Comparison of ENCODE assay signal across 31 cellular contexts in genomic region chr10:60865198-60865783, GRCh38.
"Had no signal": no experiment of that assay in that cellular context is flagged by ENCODE, and none has a peak within 500 bp of the region (broad histone marks: within the 10 kb centered on the region; RNA-seq: fewer than 3 reads in every experiment).

No MANE protein-coding gene starts in this region.

- H3K4me3 Mint-ChIP-seq: naive B cell; naive thymus-derived CD8-positive, alpha-beta T cell; natural killer cell treated with Interleukin-12 subunit alpha and Interleukin-12 subunit beta and Interleukin-15 and Interleukin-18, amount 100 ng/mL, for 72 hours; nephron progenitor cell; neural crest cell; stimulated activated memory B cell treated with anti-CD40 and anti-IgM and Interleukin-4, amounts not matched to agents 10 μg/mL and 1 μg/mL and 100 μg/mL, for 72 hours; type B pancreatic cell had no signal

- H3K27me3 Mint-ChIP-seq: naive B cell, type B pancreatic cell had no signal

- H3K27ac Mint-ChIP-seq: naive B cell; naive thymus-derived CD8-positive, alpha-beta T cell; natural killer cell treated with Interleukin-12 subunit alpha and Interleukin-12 subunit beta and Interleukin-15 and Interleukin-18, amount 100 ng/mL, for 72 hours; nephron progenitor cell; stimulated activated memory B cell treated with anti-CD40 and anti-IgM and Interleukin-4, amounts not matched to agents 10 μg/mL and 1 μg/mL and 100 μg/mL, for 72 hours; type B pancreatic cell had no signal

- DNase-seq: naive B cell; naive thymus-derived CD8-positive, alpha-beta T cell; nephron progenitor cell; nucleus accumbens; pancreas; right cardiac atrium; right lobe of liver; sigmoid colon; spleen; stimulated activated CD4-positive, alpha-beta T cell treated with anti-CD3 and anti-CD28 coated beads, Interleukin-12 subunit alpha, Interleukin-12 subunit beta, amount 100 ng/mL, for 4 hours; stimulated activated CD4-positive, alpha-beta T cell treated with anti-CD3 and anti-CD28 coated beads, Interleukin-1b, Interleukin-23, amount 100 ng/mL, for 48 hours; stimulated activated CD4-positive, alpha-beta T cell treated with anti-CD3 and anti-CD28 coated beads, Interleukin-4, amount 100 ng/mL, for 1 hour; stimulated activated CD4-positive, alpha-beta T cell treated with anti-CD3 and anti-CD28 coated beads, Interleukin-4, amount 100 ng/mL, for 4 hours; stimulated activated CD8-positive, alpha-beta memory T cell treated with anti-CD3 and anti-CD28 coated beads, Interleukin-4, amount 100 ng/mL, for 48 hours; stimulated activated naive CD4-positive, alpha-beta T cell; stimulated activated naive CD8-positive, alpha-beta T cell treated with anti-CD3 and anti-CD28 coated beads, Interleukin-15, Interleukin-2, amounts not matched to agents 100 U/mL and 50 U/mL, for 24 hours; substantia nigra; testis; tibial artery; transverse colon; upper lobe of right lung; uterus had no signal

- H3K36me3 ChIP-seq: neutrophil, pancreas, prostate gland, right lobe of liver, suprapubic skin, transverse colon, upper lobe of right lung, uterus had no signal

- H3K4me1 ChIP-seq: pancreas, prostate gland, right lobe of liver, sigmoid colon, spleen, suprapubic skin, testis, tibial artery, transverse colon, upper lobe of right lung, uterus had no signal

- ATAC-seq: naive thymus-derived CD8-positive, alpha-beta T cell; natural killer cell treated with Interleukin-12 subunit alpha and Interleukin-12 subunit beta and Interleukin-15 and Interleukin-18, amount 100 ng/mL, for 72 hours; pancreas; right cardiac atrium; right lobe of liver; stimulated activated memory B cell treated with anti-CD40 and anti-IgM and Interleukin-4, amounts not matched to agents 10 μg/mL and 1 μg/mL and 100 μg/mL, for 72 hours; stimulated activated naive CD8-positive, alpha-beta T cell treated with anti-CD3 and anti-CD28 coated beads, Interleukin-15, Interleukin-2, amounts not matched to agents 100 U/mL and 50 U/mL, for 24 hours; upper lobe of right lung had no signal

- H3K4me3 ChIP-seq: pancreas, prostate gland, right lobe of liver, sigmoid colon, skin epidermis, smooth muscle cell, spleen, suprapubic skin, testis, tibial artery, transverse colon, upper lobe of right lung, uterus had no signal

- H3K4me1 Mint-ChIP-seq: naive thymus-derived CD8-positive, alpha-beta T cell; stimulated activated memory B cell treated with anti-CD40 and anti-IgM and Interleukin-4, amounts not matched to agents 10 μg/mL and 1 μg/mL and 100 μg/mL, for 72 hours had no signal

- H3K27me3 ChIP-seq: neutrophil, pancreas, right lobe of liver, sigmoid colon, spleen, suprapubic skin, testis, tibial artery, transverse colon, upper lobe of right lung, uterus had no signal

- H3K9me3 ChIP-seq: neutrophil, pancreas, prostate gland, right lobe of liver, sigmoid colon, spleen, suprapubic skin, testis, tibial artery, transverse colon, upper lobe of right lung, uterus had no signal

- H3K4me2 ChIP-seq: smooth muscle cell had no signal

- H3K9me3 Mint-ChIP-seq: naive B cell; naive thymus-derived CD8-positive, alpha-beta T cell; natural killer cell treated with Interleukin-12 subunit alpha and Interleukin-12 subunit beta and Interleukin-15 and Interleukin-18, amount 100 ng/mL, for 72 hours; nephron progenitor cell; neural crest cell; type B pancreatic cell had no signal

- H3K27ac ChIP-seq: neutrophil, pancreas, prostate gland, right lobe of liver, sigmoid colon, skin epidermis, spleen, suprapubic skin, testis, tibial artery, transverse colon, upper lobe of right lung, uterus had no signal

- FAIRE-seq: pancreas had no signal
